ENCODE assay signal across 8 cellular contexts in the genomic region with DNA sequence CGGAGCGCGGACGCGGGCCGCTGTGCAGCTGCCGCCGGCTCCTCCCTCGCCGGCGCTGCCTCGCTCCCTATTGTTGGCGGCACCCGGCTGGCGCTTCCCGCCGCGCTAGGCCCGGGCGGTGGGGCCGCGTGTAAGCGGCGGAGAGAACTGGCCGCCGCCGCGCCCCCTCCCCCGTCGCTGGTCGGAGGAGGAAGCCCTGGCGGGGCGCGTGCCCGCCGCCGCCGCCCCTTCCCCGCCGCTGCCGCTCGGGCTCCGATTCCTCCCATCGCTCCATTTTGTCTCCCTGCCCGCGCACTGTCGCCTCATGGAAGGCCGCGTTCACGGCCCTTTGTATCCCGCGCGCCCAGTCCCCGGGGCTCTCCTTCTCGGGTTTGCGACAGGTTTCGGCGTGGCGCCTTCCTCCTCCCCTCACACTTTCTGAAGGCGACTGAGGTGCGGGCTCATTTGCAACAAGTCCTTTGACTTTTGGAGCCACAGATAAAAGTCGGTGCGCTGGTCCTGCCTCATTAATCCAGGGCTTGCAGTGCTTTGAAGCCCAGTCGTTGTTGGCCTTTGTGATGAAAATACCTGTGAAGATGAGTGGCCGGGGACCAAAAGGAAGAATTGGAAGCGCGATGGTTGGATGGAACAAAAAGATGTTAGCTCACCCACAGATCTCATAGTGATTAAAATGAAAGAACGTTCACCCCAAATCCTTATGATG. TPM values are rescaled to one million over a fixed set of nuclear protein-coding genes. Genes with fewer than 3 reads are reported as not detected.
A peak's percentile ranks its signal among the peaks of the same experiment; 100 is the strongest.
DNase-seq lines count a peak whose midpoint lies in the region; ATAC-seq and TF ChIP-seq lines count a peak whose summit lies in the region.

No MANE protein-coding gene starts in this region.

- H3K9me3 ChIP-seq in GM23248 (ENCODE audit: low read depth) = no peaks in the 10 kb centered on the region

- H3K4me2 ChIP-seq in GM23248 (ENCODE audit: unreplicated experiment) = peak overlapping the region; percentile 92

- H3K4me3 Mint-ChIP-seq in WTC11 = peak overlapping the region; percentile 98

- TF ChIP-seq CTCF in GM10266 (IDR thresholded peaks at IDR 0.05; ENCODE audit: control insufficient read depth, insufficient read depth, low read depth, missing control alignments) = no peak
- no peak for TF ChIP-seq CTCF in WTC11 (IDR thresholded peaks at IDR 0.05)
- no peak for TF ChIP-seq CTCF in kidney epithelial cell (IDR thresholded peaks at IDR 0.05; ENCODE audit: insufficient read depth, low read length, poor library complexity, severe bottlenecking)

- H3K27ac ChIP-seq in GM23248 = peak overlapping the region; percentile 84
- H3K27ac ChIP-seq in caudate nucleus (ENCODE audit: low read depth, low read length) = peak overlapping the region; percentile 78

- H3K36me3 Mint-ChIP-seq in WTC11 = peaks cover 7% of the 10 kb centered on the region; the same call in 1 of the 2 replicates

- H2AFZ ChIP-seq in GM23248 = peak overlapping the region; percentile 59

- DNase-seq in GM10266 (ENCODE audit: extremely low spot score) = peak; percentile 46
- peak; percentile 72 for DNase-seq in GM23248
- peak; percentile 39 for DNase-seq in LoVo (ENCODE audit: low spot score)
- peak; percentile 60 for DNase-seq in WTC11 (ENCODE audit: low spot score)
- peak in 43 of 61 donors; percentile 5 to 73 (median 38) for DNase-seq in caudate nucleus (lab: John Stamatoyannopoulos, UW)
- no peak for DNase-seq in kidney epithelial cell (ENCODE audit: low read depth)
- DNase-seq in stimulated activated CD4-positive, alpha-beta T cell treated with anti-CD3 and anti-CD28 coated beads, Interleukin-15, amount 100 ng/mL, for 24 hours = peak; percentile 61
- no peak for DNase-seq in OCI-M2 (lab: John Stamatoyannopoulos, UW; ENCODE audit: unreplicated experiment)

- no peaks in the 10 kb centered on the region for H3F3A ChIP-seq in GM23248 (ENCODE audit: insufficient read depth)

- H3K4me3 ChIP-seq in GM23248 = peak overlapping the region; percentile 87
- H3K4me3 ChIP-seq in kidney epithelial cell (ENCODE audit: low read depth, low read length) = peak overlapping the region; percentile 58

- ATAC-seq in WTC11 = peak; percentile 25

- peaks cover 49% of the 10 kb centered on the region for H3K4me1 Mint-ChIP-seq in WTC11

- no peaks in the 10 kb centered on the region for H3K27me3 Mint-ChIP-seq in WTC11 (ENCODE audit: low read depth)

- H3K9me2 ChIP-seq in GM23248 (ENCODE audit: insufficient read depth) = no peaks in the 10 kb centered on the region

- WGBS in GM23248 (ENCODE audit: low coverage in 1 of 2, low lambda C conversion rate in 2 of 2, missing lambda C conversion rate in 2 of 2), 2 experiments = 1 to 2% methylated on average over 40 to 41 of the region's 68 CpGs

- peaks cover 52% of the 10 kb centered on the region for H3K79me2 ChIP-seq in GM23248 (ENCODE audit: insufficient read depth)

- H3K9me3 Mint-ChIP-seq in WTC11 = no peaks in the 10 kb centered on the region

- H3K9ac ChIP-seq in GM23248 = peak overlapping the region; percentile 94

- CTCF ChIA-PET in WTC11 (lab: Charles Lee) = no interaction called here

- H3K36me3 ChIP-seq in GM23248 (ENCODE audit: low read depth) (no peaks in the 10 kb centered on the region), kidney epithelial cell (ENCODE audit: control insufficient read depth, insufficient read depth, low read length) (no peaks in the 10 kb centered on the region)

- POLR2A ChIA-PET in WTC11 (lab: Charles Lee) = no interaction called here

- H3K4me1 ChIP-seq in GM23248 (ENCODE audit: insufficient read depth) = peaks cover 17% of the 10 kb centered on the region

- in situ Hi-C loops in GM23248 (cut with MboI) = loop anchor here (25.0 kb wide), 1 partner anchor 378 kb away; no protein-coding TSS in a partner anchor

- H4K20me1 ChIP-seq in GM23248 (ENCODE audit: insufficient read depth) = peaks cover 6% of the 10 kb centered on the region

- H3K27me3 ChIP-seq in GM23248 (replicated peaks; ENCODE audit: insufficient read depth) (no peaks in the 10 kb centered on the region), kidney epithelial cell (ENCODE audit: control insufficient read depth, insufficient read depth, low read length) (no peaks in the 10 kb centered on the region)

- H3K27ac Mint-ChIP-seq in WTC11 = peak overlapping the region; percentile 99

TF ChIP-seq in WTC11, 78 proteins besides CTCF, POLR2A, EP300 and RAD21:
- TF ChIP-seq, protein P1, sequence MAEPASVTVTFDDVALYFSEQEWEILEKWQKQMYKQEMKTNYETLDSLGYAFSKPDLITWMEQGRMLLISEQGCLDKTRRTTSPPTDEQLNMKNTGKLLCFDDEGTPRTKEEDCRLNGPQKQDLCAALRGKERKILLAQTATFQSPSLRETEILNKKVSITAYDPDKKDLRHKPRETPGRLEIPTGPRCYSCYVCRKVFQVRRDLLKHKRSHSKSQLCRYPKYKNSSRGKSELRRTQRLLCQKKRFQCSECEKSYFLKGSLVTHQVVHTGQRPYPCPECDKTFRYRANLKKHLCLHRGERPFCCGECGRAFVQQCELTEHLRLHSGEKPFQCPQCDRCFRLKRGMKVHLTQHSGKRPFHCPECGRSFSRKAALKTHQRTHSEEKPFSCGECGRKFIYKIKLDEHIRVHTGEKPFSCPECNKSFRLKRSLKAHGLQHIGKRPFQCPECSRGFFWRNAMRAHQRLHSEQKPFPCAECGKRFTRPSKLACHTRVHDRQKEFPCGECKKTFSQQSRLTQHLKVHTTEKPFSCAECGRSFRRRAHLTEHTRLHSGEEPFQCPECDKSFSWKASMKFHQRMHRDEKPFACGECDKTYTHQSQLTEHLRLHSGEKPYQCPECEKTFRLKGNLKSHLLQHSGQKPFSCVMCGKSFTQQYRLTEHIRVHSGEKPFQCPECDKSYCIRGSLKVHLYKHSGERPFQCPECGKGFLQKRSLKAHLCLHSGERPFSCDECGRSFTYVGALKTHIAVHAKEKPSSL (CRISPR knock-in tag; conservative IDR thresholded peaks at IDR 0.05) = no peak
- TF ChIP-seq TCF7 (CRISPR knock-in tag; IDR thresholded peaks at IDR 0.05; ENCODE audit: low read depth) (no peak), ZNF232 (CRISPR knock-in tag; IDR thresholded peaks at IDR 0.05) (no peak)

RNA-seq across cellular contexts. Expression of a gene that starts 0.7 kb away (rescaled TPM):
- 19.6 and 31.5 TPM in 2 replicates for total RNA-seq in GM23248 (2014; rRNA removed; shearing (Covaris generic))
- polyA plus RNA-seq in GM23248 (2016; fragmentation: Nextera tagmentation; extraction: Ambion mirVana) = 63.4 TPM in 2 replicates
- total RNA-seq in WTC11 (2021) (124 to 134 TPM (median 132 TPM) in 3 replicates), kidney epithelial cell (34.6 and 35.6 TPM in 2 replicates)

Comparison
In these comparisons a context has a peak if more than half of its experiments do, and no peak if none do; other contexts are left out.
1. DNase-seq: peak in GM10266 (single experiment), GM23248 (single experiment), LoVo (single experiment), WTC11 (single experiment), caudate nucleus (43 of 61) and stimulated activated CD4-positive, alpha-beta T cell treated with anti-CD3 and anti-CD28 coated beads, Interleukin-15, amount 100 ng/mL, for 24 hours (single experiment); none in kidney epithelial cell (single experiment) and OCI-M2 (single experiment).